In the genomic region with DNA sequence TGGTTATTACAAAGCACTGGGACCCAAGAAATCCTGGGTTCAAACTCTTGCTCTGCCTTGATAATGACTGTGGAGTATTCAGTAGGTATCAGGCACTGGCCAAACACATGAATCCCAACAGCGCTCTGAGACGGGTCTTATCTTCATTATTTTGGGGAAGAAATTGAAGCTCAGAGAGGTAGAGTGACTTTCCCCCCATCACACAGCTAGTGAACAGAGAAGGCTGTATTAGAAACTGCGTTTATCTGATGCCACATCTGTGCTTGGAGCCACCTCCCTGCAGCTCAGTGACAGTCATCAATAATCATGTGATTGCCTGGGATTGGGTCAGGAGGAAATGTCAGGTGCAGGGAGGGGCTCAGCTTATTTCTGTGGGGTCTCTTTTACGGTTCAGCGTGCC, we compare ENCODE assay signal across 25 cellular contexts.
"Had no signal": no experiment of that assay in that cellular context is flagged by ENCODE, and none has a peak within 500 bp of the region (broad histone marks: within the 10 kb centered on the region; RNA-seq: fewer than 3 reads in every experiment).

No MANE protein-coding gene starts in this region.

- ATAC-seq: foreskin keratinocyte; gastroesophageal sphincter; heart left ventricle; left colon; mucosa of descending colon; naive thymus-derived CD8-positive, alpha-beta T cell had no signal

- H2AFZ ChIP-seq: hepatocyte had no signal

- H3K4me3 ChIP-seq: coronary artery, dorsolateral prefrontal cortex, esophagus muscularis mucosa, gastroesophageal sphincter, heart left ventricle, hepatocyte, left ventricle myocardium inferior, lung, mucosa of descending colon had no signal

- FAIRE-seq: colon, endothelial cell of umbilical vein, frontal cortex, kidney had no signal

- H3K4me1 ChIP-seq: foreskin keratinocyte, heart left ventricle, left ventricle myocardium inferior had no signal

- H3K27ac ChIP-seq: coronary artery, dorsolateral prefrontal cortex, esophagus muscularis mucosa, foreskin keratinocyte, gastroesophageal sphincter, heart left ventricle, hepatocyte, left ventricle myocardium inferior had no signal

- H3K27me3 ChIP-seq: foreskin keratinocyte had no signal

- H3K9me3 ChIP-seq: esophagus muscularis mucosa, heart left ventricle, left ventricle myocardium inferior, mucosa of descending colon had no signal

- H3K36me3 ChIP-seq: esophagus muscularis mucosa, gastroesophageal sphincter, heart left ventricle, left ventricle myocardium inferior had no signal

- H3K79me2 ChIP-seq: hepatocyte had no signal

- H3K4me2 ChIP-seq: hepatocyte had no signal

- DNase-seq: dermis blood vessel endothelial cell; dorsolateral prefrontal cortex; effector CD4-positive, alpha-beta T cell; effector memory CD4-positive, alpha-beta T cell; foreskin keratinocyte; heart left ventricle; hypothalamus; immature natural killer cell; islet precursor cell; kidney; kidney glomerular epithelial cell; left colon; left ventricle myocardium inferior; mammary epithelial cell; mucosa of descending colon; naive B cell; naive thymus-derived CD8-positive, alpha-beta T cell had no signal
